8 cellular contexts compared by ENCODE assay signal in genomic region chr19:46349311-46349993, GRCh38. TPM values are rescaled to one million over a fixed set of nuclear protein-coding genes. Genes with fewer than 3 reads are reported as not detected.
DNase-seq lines count a peak whose midpoint lies in the region; ATAC-seq and TF ChIP-seq lines count a peak whose summit lies in the region.

No MANE protein-coding gene starts in this region.

- no peak for TF ChIP-seq EP300 in stomach (IDR thresholded peaks at IDR 0.05)

- H3K4me3 ChIP-seq in Peyer's patch, result no peak overlapping the region
- peak overlapping the region in 1 of 4 donors; percentile 40 for H3K4me3 ChIP-seq in esophagus squamous epithelium
- peak overlapping the region in 2 of 4 donors; percentile 8 to 19 for H3K4me3 ChIP-seq in stomach
- H3K4me3 ChIP-seq in SJCRH30, result no peak overlapping the region

- H3K4me1 ChIP-seq in Peyer's patch, result peaks cover 4 to 51% (median 26%) of the 10 kb centered on the region in 4 donors
- peaks cover 36 to 77% (median 53%) of the 10 kb centered on the region in 3 donors for H3K4me1 ChIP-seq in esophagus squamous epithelium
- peaks cover 44 to 83% (median 71%) of the 10 kb centered on the region in 4 donors for H3K4me1 ChIP-seq in stomach
- peaks cover 21% of the 10 kb centered on the region for H3K4me1 ChIP-seq in SJCRH30

- H3K36me3 ChIP-seq in Peyer's patch (peaks cover 0 to 17% (median 0%) of the 10 kb centered on the region in 3 donors), esophagus squamous epithelium (peaks cover 3 to 18% (median 8%) of the 10 kb centered on the region in 3 donors), stomach (peaks cover 13 to 18% (median 16%) of the 10 kb centered on the region in 4 donors), SJCRH30 (peaks cover 11% of the 10 kb centered on the region)

- no peak for ATAC-seq in activated CD8-positive, alpha-beta memory T cell treated with anti-CD3 and anti-CD28 coated beads, Interleukin-2, amount 10 ng/mL, durations not matched to agents 7 days and 5 days
- no peak for ATAC-seq in HG03342 (IDR thresholded peaks at IDR 0.05; ENCODE audit: unreplicated experiment)

- no peak for TF ChIP-seq POLR2A in Peyer's patch (IDR thresholded peaks at IDR 0.05)
- TF ChIP-seq POLR2A in esophagus squamous epithelium (IDR thresholded peaks at IDR 0.05), result no peak
- no peak for TF ChIP-seq POLR2A in stomach (IDR thresholded peaks at IDR 0.05)

- 75 to 77% methylated on average over 11 of the region's 11 CpGs for WGBS in esophagus squamous epithelium, 2 donors
- WGBS in stomach, 5 donors, result 72 to 78% (median 74%) methylated on average over 11 of the region's 11 CpGs

- peaks cover 29% of the 10 kb centered on the region for H3K36me3 Mint-ChIP-seq in activated CD8-positive, alpha-beta memory T cell treated with anti-CD3 and anti-CD28 coated beads, Interleukin-2, amount 10 ng/mL, durations not matched to agents 7 days and 5 days

- H3K4me3 Mint-ChIP-seq in activated CD8-positive, alpha-beta memory T cell treated with anti-CD3 and anti-CD28 coated beads, Interleukin-2, amount 10 ng/mL, durations not matched to agents 7 days and 5 days, result peak overlapping the region; percentile 78

- TF ChIP-seq CTCF in Peyer's patch (IDR thresholded peaks at IDR 0.05), result no peak
- TF ChIP-seq CTCF in esophagus squamous epithelium (IDR thresholded peaks at IDR 0.05), result no peak
- TF ChIP-seq CTCF in stomach (IDR thresholded peaks at IDR 0.05), result no peak

- no peak for DNase-seq in activated CD8-positive, alpha-beta memory T cell treated with anti-CD3 and anti-CD28 coated beads, Interleukin-2, amount 10 ng/mL, durations not matched to agents 7 days and 5 days
- DNase-seq in activated CD8-positive, alpha-beta memory T cell treated with anti-CD3 and anti-CD28 coated beads, Interleukin-2, amount 50 U/mL, for 48 hours, result no peak
- peak in 1 of 3 donors; percentile 31 for DNase-seq in Peyer's patch
- DNase-seq in esophagus squamous epithelium (lab: John Stamatoyannopoulos, UW), result no peak
- no peak for DNase-seq in stomach
- no peak for DNase-seq in SHP77 (lab: John Stamatoyannopoulos, UW)
- no peak for DNase-seq in SJCRH30

- peak overlapping the region; percentile 45 to 75 (median 68) for H3K27ac ChIP-seq in Peyer's patch
- peak overlapping the region; percentile 68 to 84 (median 76) for H3K27ac ChIP-seq in esophagus squamous epithelium
- H3K27ac ChIP-seq in stomach, result peak overlapping the region in 4 of 5 donors; percentile 65 to 85 (median 79)
- no peak overlapping the region for H3K27ac ChIP-seq in SJCRH30

- CTCF ChIA-PET in activated CD8-positive, alpha-beta memory T cell treated with anti-CD3 and anti-CD28 coated beads, Interleukin-2, amount 10 ng/mL, durations not matched to agents 7 days and 5 days (lab: Charles Lee), result interaction anchor here (3.1 kb wide), 1 partner anchor 69 kb away, joined by 15 read pairs; no protein-coding TSS in a partner anchor

- H3K9me3 ChIP-seq in Peyer's patch, result no peaks in the 10 kb centered on the region
- H3K9me3 ChIP-seq in esophagus squamous epithelium, result no peaks in the 10 kb centered on the region
- no peaks in the 10 kb centered on the region for H3K9me3 ChIP-seq in stomach
- no peaks in the 10 kb centered on the region for H3K9me3 ChIP-seq in SJCRH30 (replicated peaks)

- peak overlapping the region; percentile 99 for H3K27ac Mint-ChIP-seq in activated CD8-positive, alpha-beta memory T cell treated with anti-CD3 and anti-CD28 coated beads, Interleukin-2, amount 10 ng/mL, durations not matched to agents 7 days and 5 days

- peaks cover 2% of the 10 kb centered on the region for H3K27me3 Mint-ChIP-seq in activated CD8-positive, alpha-beta memory T cell treated with anti-CD3 and anti-CD28 coated beads, Interleukin-2, amount 10 ng/mL, durations not matched to agents 7 days and 5 days

- no peaks in the 10 kb centered on the region for H3K9me3 Mint-ChIP-seq in activated CD8-positive, alpha-beta memory T cell treated with anti-CD3 and anti-CD28 coated beads, Interleukin-2, amount 10 ng/mL, durations not matched to agents 7 days and 5 days (ENCODE audit: low read depth)

- H3K27me3 ChIP-seq in Peyer's patch, result no peaks in the 10 kb centered on the region
- H3K27me3 ChIP-seq in esophagus squamous epithelium, result no peaks in the 10 kb centered on the region
- H3K27me3 ChIP-seq in stomach, result no peaks in the 10 kb centered on the region
- no peaks in the 10 kb centered on the region for H3K27me3 ChIP-seq in SJCRH30

- intact Hi-C loops in esophagus squamous epithelium (cut with DNase I), result no loop called here
- intact Hi-C loops in stomach (cut with DNase I; ENCODE audit: low total_unique reads), result no loop called here

- H3K4me1 Mint-ChIP-seq in activated CD8-positive, alpha-beta memory T cell treated with anti-CD3 and anti-CD28 coated beads, Interleukin-2, amount 10 ng/mL, durations not matched to agents 7 days and 5 days, result peaks cover 65% of the 10 kb centered on the region

RNA-seq across cellular contexts. Expression of gene PPP5C, which starts 2.6 kb away (rescaled TPM):
- 100 to 1,000 TPM in 1 of 2 experiments, 10 to 100 TPM in 1; 99.2 to 110 TPM for total RNA-seq in activated CD8-positive, alpha-beta memory T cell treated with anti-CD3 and anti-CD28 coated beads, Interleukin-2, amount 10 ng/mL, durations not matched to agents 7 days and 5 days
- total RNA-seq in Peyer's patch, result 100 to 1,000 TPM in 3 of 4 donors, 10 to 100 TPM in 1; 68.8 to 214 (median 129) TPM
- 10 to 100 TPM; 33.8 to 51.3 (median 43.2) TPM for total RNA-seq in esophagus squamous epithelium
- 100 to 1,000 TPM in 1 of 5 donors, 10 to 100 TPM in 4; 54.5 to 124 (median 82.0) TPM for total RNA-seq in stomach
- 10 to 100 TPM; 29.6 to 39.3 (median 35.4) TPM for polyA plus RNA-seq in stomach
- 97.7 and 98.1 TPM in 2 replicates for total RNA-seq in SJCRH30 (2014; rRNA removed; shearing (Covaris generic))

RNA-seq across cellular contexts. Expression of gene HIF3A, which starts 52.6 kb away (rescaled TPM):
- not detected for total RNA-seq in activated CD8-positive, alpha-beta memory T cell treated with anti-CD3 and anti-CD28 coated beads, Interleukin-2, amount 10 ng/mL, durations not matched to agents 7 days and 5 days
- total RNA-seq in Peyer's patch (100 to 1,000 TPM in 2 of 4 donors, 10 to 100 TPM in 2; 18.4 to 262 (median 91.2) TPM), esophagus squamous epithelium (10 to 100 TPM in 1 of 4 donors, 1 to 10 TPM in 3; 3.8 to 52.8 (median 6.2) TPM), stomach (100 to 1,000 TPM in 4 of 5 donors, 10 to 100 TPM in 1; 83.2 to 235 (median 144) TPM)
- 10 to 100 TPM; 17.6 to 22.0 (median 20.5) TPM for polyA plus RNA-seq in stomach
- total RNA-seq in SJCRH30 (2014; rRNA removed; shearing (Covaris generic)), result 2.0 and 4.8 TPM in 2 replicates
